16 cellular contexts compared by ENCODE assay signal in the genomic region with DNA sequence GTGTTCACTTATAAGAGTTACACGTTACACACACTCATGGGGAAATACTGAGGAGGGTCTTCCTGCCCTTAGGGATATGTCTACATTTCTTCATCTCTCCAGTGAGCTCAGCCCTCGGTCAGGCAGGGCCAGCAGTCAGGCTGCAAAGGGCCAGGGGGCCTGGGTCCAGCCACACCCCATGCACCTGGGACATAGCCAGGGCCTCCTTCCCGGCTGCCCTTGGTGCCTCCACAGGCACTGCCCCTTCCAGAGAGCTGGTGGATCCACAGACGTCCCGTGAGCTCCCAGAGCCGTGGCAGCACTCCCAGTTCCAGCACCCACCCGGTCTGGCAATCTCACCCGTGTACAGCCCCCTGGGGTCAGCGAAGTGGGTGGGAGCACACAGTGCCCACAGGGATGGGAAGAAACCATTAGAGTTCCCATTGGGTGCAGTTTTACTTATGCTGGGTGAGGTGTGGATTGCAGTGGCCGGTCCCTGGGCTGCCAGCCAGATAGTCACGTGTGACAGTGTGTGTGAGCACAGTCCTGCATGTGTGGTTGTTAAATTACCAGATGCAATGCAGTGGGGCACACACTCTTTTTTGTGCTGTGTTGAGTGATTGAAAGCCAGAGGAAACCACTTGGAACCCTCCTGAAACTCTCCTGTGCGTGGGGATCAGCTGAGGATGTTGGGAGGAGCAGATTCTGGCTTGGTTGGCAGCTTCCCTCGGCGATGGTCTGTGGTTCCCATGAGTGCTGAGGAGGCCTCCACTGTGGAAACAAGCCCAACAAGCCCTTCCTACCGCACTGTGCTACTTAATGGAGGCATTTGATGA.
DNase-seq lines count a peak whose midpoint lies in the region; ATAC-seq lines count a peak whose summit lies in the region.
"Had no signal": no experiment of that assay in that cellular context is flagged by ENCODE, and none has a peak within 500 bp of the region (broad histone marks: within the 10 kb centered on the region; RNA-seq: fewer than 3 reads in every experiment).

No MANE protein-coding gene starts in this region.

- no peaks in the 10 kb centered on the region for H3K79me1 ChIP-seq in mesenchymal stem cell (replicated peaks; ENCODE audit: low read length, poor library complexity, severe bottlenecking)

- H3F3A ChIP-seq in GM23248 (ENCODE audit: insufficient read depth): no peaks in the 10 kb centered on the region

- POLR2A ChIA-PET in activated CD4-positive, alpha-beta memory T cell treated with anti-CD3 and anti-CD28 coated beads, Interleukin-2, amount 10 ng/mL, durations not matched to agents 7 days and 5 days (lab: Charles Lee): no interaction called here

- H3K4me2 ChIP-seq in GM23248 (ENCODE audit: unreplicated experiment) (no peak overlapping the region), mesenchymal stem cell (ENCODE audit: low read length, poor library complexity, severe bottlenecking) (no peak overlapping the region)

- DNase-seq in AG08396 (ENCODE audit: low spot score) (peak; percentile 61), GM23248 (peak; percentile 59), mesenchymal stem cell (no peak), HAP-1 (ENCODE audit: low spot score in 2 of 2) (no peak)
- no peak for DNase-seq in activated CD4-positive, alpha-beta memory T cell treated with anti-CD3 and anti-CD28 coated beads, Interleukin-2, amount 10 ng/mL, durations not matched to agents 7 days and 5 days
- DNase-seq: activated CD8-positive, alpha-beta memory T cell treated with anti-CD3 and anti-CD28 coated beads, Interleukin-2, amount 10 ng/mL, durations not matched to agents 7 days and 5 days; activated naive CD4-positive, alpha-beta T cell treated with anti-CD3 and anti-CD28 coated beads for 36 hours; mesendoderm; NCI-H187; NCI-H748 treated with DMSO at 0.1 percent for 48 hours; occipital lobe; SIG-M5 had no signal

- no peak overlapping the region for H3K4ac ChIP-seq in mesenchymal stem cell (ENCODE audit: low read depth in 1 of 2, low read length in 2 of 2)

- H2BK5ac ChIP-seq in mesenchymal stem cell (ENCODE audit: low read depth, low read length, poor library complexity, severe bottlenecking): no peak overlapping the region

- H3K36me3 ChIP-seq in GM23248 (ENCODE audit: low read depth): no peaks in the 10 kb centered on the region
- peaks cover 0 to 10% of the 10 kb centered on the region in 2 experiments for H3K36me3 ChIP-seq in mesenchymal stem cell (ENCODE audit: control insufficient read depth in 1 of 2, insufficient read depth in 2 of 2, low read depth in 1 of 2, low read length in 2 of 2)
- no peaks in the 10 kb centered on the region for H3K36me3 ChIP-seq in HAP-1 (replicated peaks)

- no peak overlapping the region for H3K4me3 ChIP-seq in GM23248
- H3K4me3 ChIP-seq in mesenchymal stem cell (ENCODE audit: insufficient read depth in 1 of 2, low read depth in 1 of 2, low read length in 2 of 2): no peak overlapping the region
- H3K4me3 ChIP-seq in HAP-1: no peak overlapping the region

- no peak overlapping the region for H3K18ac ChIP-seq in mesenchymal stem cell (ENCODE audit: low read depth in 1 of 2, low read length in 2 of 2)

- ATAC-seq in esophagus mucosa (peak; percentile 68), GM19328 (IDR thresholded peaks at IDR 0.05; ENCODE audit: unreplicated experiment) (no peak)
- ATAC-seq in activated CD4-positive, CD25-positive, alpha-beta regulatory T cell treated with anti-CD3 and anti-CD28 coated beads, Interleukin-2, amount 50 U/mL, for 24 hours: no peak
- ATAC-seq: activated CD8-positive, alpha-beta memory T cell treated with anti-CD3 and anti-CD28 coated beads, Interleukin-2, amount 10 ng/mL, durations not matched to agents 7 days and 5 days had no signal

- no peaks in the 10 kb centered on the region for H3K9me2 ChIP-seq in GM23248 (ENCODE audit: insufficient read depth)

- no peak overlapping the region for H4K91ac ChIP-seq in mesenchymal stem cell (ENCODE audit: low read length)

- no peak overlapping the region for H3K27ac Mint-ChIP-seq in activated CD4-positive, alpha-beta memory T cell treated with anti-CD3 and anti-CD28 coated beads, Interleukin-2, amount 10 ng/mL, durations not matched to agents 7 days and 5 days
- H3K27ac Mint-ChIP-seq: activated CD8-positive, alpha-beta memory T cell treated with anti-CD3 and anti-CD28 coated beads, Interleukin-2, amount 10 ng/mL, durations not matched to agents 7 days and 5 days; activated naive CD4-positive, alpha-beta T cell treated with anti-CD3 and anti-CD28 coated beads for 36 hours; B cell had no signal

- CTCF ChIA-PET in activated CD4-positive, alpha-beta memory T cell treated with anti-CD3 and anti-CD28 coated beads, Interleukin-2, amount 10 ng/mL, durations not matched to agents 7 days and 5 days (lab: Charles Lee): no interaction called here

- H3K36me3 Mint-ChIP-seq in activated CD4-positive, alpha-beta memory T cell treated with anti-CD3 and anti-CD28 coated beads, Interleukin-2, amount 10 ng/mL, durations not matched to agents 7 days and 5 days (ENCODE audit: low read depth): no peaks in the 10 kb centered on the region
- H3K36me3 Mint-ChIP-seq: activated CD8-positive, alpha-beta memory T cell treated with anti-CD3 and anti-CD28 coated beads, Interleukin-2, amount 10 ng/mL, durations not matched to agents 7 days and 5 days had no signal

- no peak overlapping the region for H3K4me3 Mint-ChIP-seq in activated CD4-positive, alpha-beta memory T cell treated with anti-CD3 and anti-CD28 coated beads, Interleukin-2, amount 10 ng/mL, durations not matched to agents 7 days and 5 days
- H3K4me3 Mint-ChIP-seq: activated CD8-positive, alpha-beta memory T cell treated with anti-CD3 and anti-CD28 coated beads, Interleukin-2, amount 10 ng/mL, durations not matched to agents 7 days and 5 days; activated naive CD4-positive, alpha-beta T cell treated with anti-CD3 and anti-CD28 coated beads for 36 hours; B cell had no signal

- 26 to 30% methylated on average over 15 of the region's 15 CpGs for WGBS in GM23248 (ENCODE audit: low coverage in 1 of 2, low lambda C conversion rate in 2 of 2, missing lambda C conversion rate in 2 of 2), 2 experiments
- WGBS in mesenchymal stem cell: 85% methylated on average over 14 of the region's 15 CpGs

- H3K27me3 ChIP-seq in GM23248 (replicated peaks; ENCODE audit: insufficient read depth) (peaks cover 4% of the 10 kb centered on the region), mesenchymal stem cell (ENCODE audit: control insufficient read depth in 1 of 2, insufficient read depth in 1 of 2, low read length in 2 of 2) (peaks cover 0 to 6% of the 10 kb centered on the region in 2 experiments), HAP-1 (ENCODE audit: low read depth) (no peaks in the 10 kb centered on the region)

- H3K9me3 ChIP-seq in GM23248 (ENCODE audit: low read depth): no peaks in the 10 kb centered on the region
- no peaks in the 10 kb centered on the region for H3K9me3 ChIP-seq in mesenchymal stem cell (ENCODE audit: control insufficient read depth, low read length)
- H3K9me3 ChIP-seq in HAP-1: no peaks in the 10 kb centered on the region

- H3K27ac ChIP-seq in GM23248 (no peak overlapping the region), mesenchymal stem cell (ENCODE audit: low read length, poor library complexity, severe bottlenecking) (no peak overlapping the region)

- in situ Hi-C loops in GM23248 (cut with MboI): no loop called here
- in situ Hi-C loops in HAP-1 (cut with MboI; ENCODE audit: low sequenced_read_pairs): no loop called here

- H2AFZ ChIP-seq in GM23248: peak overlapping the region; percentile 70
- H2AFZ ChIP-seq in mesenchymal stem cell (ENCODE audit: low read depth, low read length): no peak overlapping the region

- no peak overlapping the region for H2BK12ac ChIP-seq in mesenchymal stem cell (ENCODE audit: low read length in 2 of 2)

- no peak overlapping the region for H4K8ac ChIP-seq in mesenchymal stem cell (ENCODE audit: low read length)

- no peak overlapping the region for H2BK120ac ChIP-seq in mesenchymal stem cell (ENCODE audit: low read depth, low read length)

- no peak overlapping the region for H3K14ac ChIP-seq in mesenchymal stem cell (ENCODE audit: low read length in 2 of 2)

- no peaks in the 10 kb centered on the region for H3K4me1 Mint-ChIP-seq in activated CD4-positive, alpha-beta memory T cell treated with anti-CD3 and anti-CD28 coated beads, Interleukin-2, amount 10 ng/mL, durations not matched to agents 7 days and 5 days
- H3K4me1 Mint-ChIP-seq: activated CD8-positive, alpha-beta memory T cell treated with anti-CD3 and anti-CD28 coated beads, Interleukin-2, amount 10 ng/mL, durations not matched to agents 7 days and 5 days; B cell had no signal

- H3K4me1 ChIP-seq in GM23248 (ENCODE audit: insufficient read depth): 0 out of 2 replicates have a peak, but pooled peaks cover 4% of the 10 kb centered on the region
- no peaks in the 10 kb centered on the region for H3K4me1 ChIP-seq in mesenchymal stem cell (ENCODE audit: control insufficient read depth, insufficient read depth, low read depth, low read length)
- no peaks in the 10 kb centered on the region for H3K4me1 ChIP-seq in HAP-1

- H2AK5ac ChIP-seq in mesenchymal stem cell (ENCODE audit: low read length, severe bottlenecking): no peak overlapping the region

- H3K9ac ChIP-seq in GM23248: no peak overlapping the region
- H3K9ac ChIP-seq in mesenchymal stem cell (ENCODE audit: low read length): no peak overlapping the region

- no peaks in the 10 kb centered on the region for H3K27me3 Mint-ChIP-seq in activated CD4-positive, alpha-beta memory T cell treated with anti-CD3 and anti-CD28 coated beads, Interleukin-2, amount 10 ng/mL, durations not matched to agents 7 days and 5 days
- H3K27me3 Mint-ChIP-seq: activated CD8-positive, alpha-beta memory T cell treated with anti-CD3 and anti-CD28 coated beads, Interleukin-2, amount 10 ng/mL, durations not matched to agents 7 days and 5 days had no signal

- no peak overlapping the region for H3K23ac ChIP-seq in mesenchymal stem cell (ENCODE audit: low read length in 2 of 2)

- H2BK15ac ChIP-seq in mesenchymal stem cell (ENCODE audit: low read depth, poor library complexity, severe bottlenecking): peak overlapping the region; percentile 33

- no peaks in the 10 kb centered on the region for H3K79me2 ChIP-seq in GM23248 (ENCODE audit: insufficient read depth)

- H3K9me3 Mint-ChIP-seq in activated CD4-positive, alpha-beta memory T cell treated with anti-CD3 and anti-CD28 coated beads, Interleukin-2, amount 10 ng/mL, durations not matched to agents 7 days and 5 days: no peaks in the 10 kb centered on the region
- H3K9me3 Mint-ChIP-seq: activated naive CD4-positive, alpha-beta T cell treated with anti-CD3 and anti-CD28 coated beads for 36 hours had no signal

- H4K20me1 ChIP-seq in GM23248 (ENCODE audit: insufficient read depth): no peaks in the 10 kb centered on the region

Comparison
In these comparisons a context has a peak if more than half of its experiments do, and no peak if none do; other contexts are left out.
1. DNase-seq: peak in AG08396 (single experiment) and GM23248 (single experiment); none in mesenchymal stem cell (single experiment), activated CD4-positive, alpha-beta memory T cell treated with anti-CD3 and anti-CD28 coated beads, Interleukin-2, amount 10 ng/mL, durations not matched to agents 7 days and 5 days (single experiment) and HAP-1 (0 of 2).